Comparison of ENCODE assay signal across 14 cellular contexts in the genomic region with DNA sequence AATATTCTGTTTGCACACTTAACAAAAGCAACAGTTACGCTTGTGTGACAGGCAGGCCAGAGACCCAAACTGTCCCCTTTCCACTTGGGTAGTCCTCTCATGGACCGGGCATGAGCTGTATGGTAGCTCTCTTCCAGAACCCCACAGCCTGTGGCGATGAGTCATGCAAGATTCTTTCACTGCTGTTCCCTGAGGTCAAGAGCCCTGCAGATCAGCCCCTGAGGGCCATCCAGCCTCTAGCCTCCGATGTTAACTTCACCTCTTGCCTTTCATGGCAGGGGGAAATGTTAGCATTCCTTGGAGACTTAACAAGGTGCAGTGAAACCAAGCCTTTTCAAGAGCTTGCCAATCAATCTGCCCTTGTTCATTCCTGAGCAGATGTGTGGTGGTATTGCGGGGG.
"Had no signal": no experiment of that assay in that cellular context is flagged by ENCODE, and none has a peak within 500 bp of the region (broad histone marks: within the 10 kb centered on the region; RNA-seq: fewer than 3 reads in every experiment).

No MANE protein-coding gene starts in this region.

- H3K27ac ChIP-seq: cardiac muscle cell, esophagus squamous epithelium, heart right ventricle, neutrophil, parathyroid adenoma, sigmoid colon, testis had no signal

- H3K4me3 ChIP-seq: cardiac muscle cell, esophagus squamous epithelium, heart right ventricle, sigmoid colon, testis had no signal

- H3K9me3 ChIP-seq: neutrophil, sigmoid colon, testis had no signal

- H3K79me2 ChIP-seq: parathyroid adenoma had no signal

- H3K9ac ChIP-seq: parathyroid adenoma had no signal

- H3K36me3 ChIP-seq: cardiac muscle cell, esophagus squamous epithelium, heart right ventricle, neutrophil, sigmoid colon had no signal

- H3K4me1 ChIP-seq: esophagus squamous epithelium, heart right ventricle, parathyroid adenoma, sigmoid colon, testis had no signal

- H3K27me3 ChIP-seq: cardiac muscle cell, heart right ventricle, neutrophil, sigmoid colon, testis had no signal

- DNase-seq: activated CD4-positive, alpha-beta T cell treated with anti-CD3 and anti-CD28 coated beads, Interleukin-2, amount 50 U/mL, for 4 hours; activated gamma-delta T cell; activated T-cell treated with anti-CD3 and anti-CD28 coated beads, Interleukin-2, amount 50 U/mL, for 72 hours; effector memory CD4-positive, alpha-beta T cell; esophagus squamous epithelium; heart right ventricle; immature natural killer cell; sigmoid colon; stimulated activated CD4-positive, alpha-beta T cell treated with anti-CD3 and anti-CD28 coated beads, Interleukin-4, amount 100 ng/mL, for 4 hours; T-helper 2 cell; testis had no signal

- H2AFZ ChIP-seq: parathyroid adenoma had no signal
